ENCODE assay signal across 1 cellular context in the genomic region with DNA sequence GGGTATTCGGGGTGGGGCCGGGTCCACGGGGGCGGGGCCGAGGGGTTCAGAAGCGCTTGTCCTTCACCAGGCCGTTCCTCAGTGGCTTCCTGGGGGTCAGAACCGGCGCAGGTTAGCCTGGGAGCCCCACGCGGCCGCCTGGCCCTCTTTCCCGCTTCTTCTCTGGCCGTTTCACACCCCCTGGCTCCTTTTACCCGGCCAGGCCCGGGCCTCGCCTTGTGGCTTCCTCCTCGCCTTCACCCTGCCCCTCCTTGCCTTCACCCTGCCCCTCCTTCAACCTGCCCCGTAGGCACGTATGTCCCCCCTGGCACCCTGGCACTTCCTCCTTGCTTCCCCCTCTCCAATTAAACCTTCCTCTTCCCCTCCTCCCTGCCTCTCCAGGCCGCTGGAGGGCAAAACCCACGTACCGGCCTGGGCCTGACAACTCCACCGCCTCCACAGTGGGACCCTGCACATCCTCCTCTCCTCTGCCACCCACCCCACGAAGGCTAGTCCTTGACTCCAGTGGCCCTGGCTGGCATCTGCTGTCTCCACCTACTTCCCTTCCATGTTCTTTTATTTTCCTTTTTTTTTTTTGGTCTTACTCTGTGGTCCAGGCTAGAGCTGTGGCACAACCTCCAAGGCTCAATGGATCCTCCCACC.
TF ChIP-seq lines count a peak whose summit lies in the region.

No MANE protein-coding gene starts in this region.

TF ChIP-seq in H1, 55 proteins besides CTCF, POLR2A, EP300 and RAD21:
- TF ChIP-seq, protein P1, sequence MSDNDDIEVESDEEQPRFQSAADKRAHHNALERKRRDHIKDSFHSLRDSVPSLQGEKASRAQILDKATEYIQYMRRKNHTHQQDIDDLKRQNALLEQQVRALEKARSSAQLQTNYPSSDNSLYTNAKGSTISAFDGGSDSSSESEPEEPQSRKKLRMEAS (IDR thresholded peaks at IDR 0.05), result peak; percentile 81; the same call in 1 of the 2 replicates
- TF ChIP-seq, protein P2, sequence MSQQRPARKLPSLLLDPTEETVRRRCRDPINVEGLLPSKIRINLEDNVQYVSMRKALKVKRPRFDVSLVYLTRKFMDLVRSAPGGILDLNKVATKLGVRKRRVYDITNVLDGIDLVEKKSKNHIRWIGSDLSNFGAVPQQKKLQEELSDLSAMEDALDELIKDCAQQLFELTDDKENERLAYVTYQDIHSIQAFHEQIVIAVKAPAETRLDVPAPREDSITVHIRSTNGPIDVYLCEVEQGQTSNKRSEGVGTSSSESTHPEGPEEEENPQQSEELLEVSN (IDR thresholded peaks at IDR 0.05), result peak; percentile 96
- TF ChIP-seq SRF (IDR thresholded peaks at IDR 0.05; ENCODE audit: low read depth, low read length), result no peak
- TF ChIP-seq JUN (IDR thresholded peaks at IDR 0.05; ENCODE audit: low read depth, low read length), result no peak
